24 cellular contexts compared by ENCODE assay signal in the genomic region with DNA sequence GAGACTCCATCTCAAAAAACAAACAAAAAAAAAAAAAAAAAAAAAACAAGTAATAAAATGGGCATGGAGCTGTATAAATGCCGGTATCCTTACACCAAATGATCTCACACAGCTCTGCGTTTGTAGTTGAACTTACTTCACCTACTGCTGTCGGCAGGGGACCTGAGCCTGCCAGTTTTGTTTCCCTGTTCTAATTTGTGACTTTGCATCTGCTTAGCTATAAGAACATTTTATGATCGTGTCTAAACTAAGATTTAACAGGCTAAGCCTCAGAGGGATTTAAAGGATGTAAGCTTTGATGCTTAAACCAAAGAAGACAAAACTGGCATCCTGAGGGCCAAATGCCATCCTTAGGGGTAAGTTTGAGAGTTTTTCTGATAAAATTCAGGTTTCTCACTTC.
A peak's percentile ranks its signal among the peaks of the same experiment; 100 is the strongest.
DNase-seq lines count a peak whose midpoint lies in the region; ATAC-seq and TF ChIP-seq lines count a peak whose summit lies in the region.
"Had no signal": no experiment of that assay in that cellular context is flagged by ENCODE, and none has a peak within 500 bp of the region (broad histone marks: within the 10 kb centered on the region; RNA-seq: fewer than 3 reads in every experiment).

No MANE protein-coding gene starts in this region.

- H3K27ac ChIP-seq in WERI-Rb-1 (peak overlapping the region; percentile 57), stomach smooth muscle (ENCODE audit: low read length) (peak overlapping the region; percentile 58)
- H3K27ac ChIP-seq: RWPE1 had no signal

- ATAC-seq in HG02610 (IDR thresholded peaks at IDR 0.05; ENCODE audit: unreplicated experiment) = no peak

- peaks cover 22% of the 10 kb centered on the region for H3K4me1 ChIP-seq in stomach smooth muscle (ENCODE audit: control insufficient read depth, insufficient read depth, low read length)
- H3K4me1 ChIP-seq: BE2C had no signal

- H3K27me3 ChIP-seq in WERI-Rb-1 (ENCODE audit: insufficient read depth, low read depth, severe bottlenecking) (no peaks in the 10 kb centered on the region), stomach smooth muscle (ENCODE audit: control insufficient read depth in 1 of 2, insufficient read depth in 2 of 2, low read length in 2 of 2) (no peaks in the 10 kb centered on the region)
- H3K27me3 ChIP-seq: BE2C, MG63 had no signal

- peak overlapping the region; percentile 7; the same call in 1 of the 2 replicates for H3K4me3 ChIP-seq in WERI-Rb-1 (ENCODE audit: low read depth, low read length)
- H3K4me3 ChIP-seq in stomach smooth muscle (ENCODE audit: low read length in 2 of 2) = no peak overlapping the region
- H3K4me3 ChIP-seq: MG63 had no signal

- H3K9me3 ChIP-seq in WERI-Rb-1 (ENCODE audit: severe bottlenecking) (no peaks in the 10 kb centered on the region), stomach smooth muscle (ENCODE audit: control insufficient read depth in 2 of 2, low read length in 2 of 2) (no peaks in the 10 kb centered on the region)
- H3K9me3 ChIP-seq: BE2C had no signal

- H3K36me3 ChIP-seq in WERI-Rb-1 = no peaks in the 10 kb centered on the region
- no peaks in the 10 kb centered on the region for H3K36me3 ChIP-seq in stomach smooth muscle (ENCODE audit: control insufficient read depth in 2 of 2, insufficient read depth in 2 of 2, low read length in 2 of 2)
- H3K36me3 ChIP-seq: BE2C, MG63 had no signal

- H3K9ac ChIP-seq in stomach smooth muscle (ENCODE audit: low read length in 2 of 2) = no peak overlapping the region

- DNase-seq in NCI-H82 (lab: John Stamatoyannopoulos, UW) (peak; percentile 31), NCI-H82 treated with DMSO at 0.1 percent for 48 hours (lab: John Stamatoyannopoulos, UW; ENCODE audit: unreplicated experiment) (no peak), WERI-Rb-1 (peak; percentile 33), left kidney (ENCODE audit: low read depth, low spot score) (peak; percentile 32), amygdala (lab: John Stamatoyannopoulos, UW) (no peak), KBM-7 (no peak)
- DNase-seq: 8988T; ACHN; BE2C; Calu3; CD8-positive, alpha-beta memory T cell; DMS153; DND-41; H7; HFFc6; KG1; MG63; NCI-H1105 treated with DMSO at 0.1 percent for 48 hours; NCI-H2029; NCI-H2171 treated with DMSO at 0.1 percent for 48 hours; NCI-H524 had no signal

- no peak for TF ChIP-seq CTCF in WERI-Rb-1 (IDR thresholded peaks at IDR 0.05; ENCODE audit: low read depth, low read length)

- in situ Hi-C loops in KBM-7 (cut with MboI; ENCODE audit: low pct_unique_long_range_greater_than_20kb, low sequenced_read_pairs) = no loop called here

Comparison
In these comparisons a context has a peak if more than half of its experiments do, and no peak if none do; other contexts are left out.
1. DNase-seq: peak in NCI-H82 (single experiment), WERI-Rb-1 (single experiment) and left kidney (single experiment); none in NCI-H82 treated with DMSO at 0.1 percent for 48 hours (single experiment), amygdala (0 of 56) and KBM-7 (single experiment).